ENCODE assay signal across 11 cellular contexts in genomic region chr1:225250432-225250831, GRCh38.
DNase-seq lines count a peak whose midpoint lies in the region; ATAC-seq, FAIRE-seq and TF ChIP-seq lines count a peak whose summit lies in the region.
"Had no signal": no experiment of that assay in that cellular context is flagged by ENCODE, and none has a peak within 500 bp of the region (broad histone marks: within the 10 kb centered on the region; RNA-seq: fewer than 3 reads in every experiment).

No MANE protein-coding gene starts in this region.

- FAIRE-seq in GM18507 (lab: Jason Lieb, UNC): peak; percentile 75

- peaks cover 16% of the 10 kb centered on the region for H3K27me3 Mint-ChIP-seq in CD8-positive, alpha-beta T cell (ENCODE audit: low read depth)

- intact Hi-C loops in CD8-positive, alpha-beta T cell (cut with DNase I, micrococcal nuclease): no loop called here

- no peaks in the 10 kb centered on the region for H3K9me3 Mint-ChIP-seq in CD8-positive, alpha-beta T cell
- H3K9me3 Mint-ChIP-seq: HFFc6 had no signal

- TF ChIP-seq CTCF in CD8-positive, alpha-beta T cell (IDR thresholded peaks at IDR 0.05): no peak

- POLR2A ChIA-PET in CD8-positive, alpha-beta T cell (lab: Charles Lee): no interaction called here

- no peaks in the 10 kb centered on the region for H3K27me3 ChIP-seq in CD8-positive, alpha-beta T cell (ENCODE audit: insufficient read depth, low read length)
- H3K27me3 ChIP-seq: adrenal gland had no signal

- H3K9me3 ChIP-seq in CD8-positive, alpha-beta T cell (ENCODE audit: low read length): no peaks in the 10 kb centered on the region
- H3K9me3 ChIP-seq: adrenal gland had no signal

- H3K4me1 ChIP-seq in CD8-positive, alpha-beta T cell (ENCODE audit: insufficient read depth, low read length): no peaks in the 10 kb centered on the region
- H3K4me1 ChIP-seq: adrenal gland had no signal

- CTCF ChIA-PET in CD8-positive, alpha-beta T cell (lab: Charles Lee): no interaction called here

- ATAC-seq in GM21529 (IDR thresholded peaks at IDR 0.05; ENCODE audit: unreplicated experiment): peak; percentile 96
- peak; percentile 97 for ATAC-seq in HG03378 (IDR thresholded peaks at IDR 0.05; ENCODE audit: unreplicated experiment)
- ATAC-seq in CD8-positive, alpha-beta T cell: no peak

- no peaks in the 10 kb centered on the region for H3K4me1 Mint-ChIP-seq in CD8-positive, alpha-beta T cell (ENCODE audit: low read depth)

- no peak overlapping the region for H3K4me3 Mint-ChIP-seq in CD8-positive, alpha-beta T cell
- H3K4me3 Mint-ChIP-seq: HFFc6 had no signal

- no peaks in the 10 kb centered on the region for H3K36me3 Mint-ChIP-seq in CD8-positive, alpha-beta T cell

- H3K27ac ChIP-seq in CD8-positive, alpha-beta T cell (ENCODE audit: low read depth, low read length): no peak overlapping the region
- H3K27ac ChIP-seq: adrenal gland had no signal

- no peak overlapping the region for H3K27ac Mint-ChIP-seq in CD8-positive, alpha-beta T cell
- H3K27ac Mint-ChIP-seq: HFFc6 had no signal

- DNase-seq in GM18507 (ENCODE audit: extremely low spot score, insufficient read length, low read depth): no peak
- DNase-seq in UCSD-AML1 (lab: John Stamatoyannopoulos, UW; ENCODE audit: unreplicated experiment): peak; percentile 58
- DNase-seq in activated CD4-positive, alpha-beta T cell treated with anti-CD3 and anti-CD28 coated beads for 1 hour: no peak
- no peak for DNase-seq in T-helper 9 cell
- no peak for DNase-seq in CD8-positive, alpha-beta T cell
- DNase-seq in NCI-H1048 (lab: John Stamatoyannopoulos, UW): no peak
- DNase-seq: HFFc6, NCI-H526 had no signal

- H3K36me3 ChIP-seq in CD8-positive, alpha-beta T cell (ENCODE audit: insufficient read depth, low read length): no peaks in the 10 kb centered on the region
- H3K36me3 ChIP-seq: adrenal gland had no signal

- H3K4me3 ChIP-seq in CD8-positive, alpha-beta T cell (ENCODE audit: low read depth, low read length): no peak overlapping the region
- H3K4me3 ChIP-seq: adrenal gland had no signal
